ENCODE assay signal across 14 cellular contexts in the genomic region with DNA sequence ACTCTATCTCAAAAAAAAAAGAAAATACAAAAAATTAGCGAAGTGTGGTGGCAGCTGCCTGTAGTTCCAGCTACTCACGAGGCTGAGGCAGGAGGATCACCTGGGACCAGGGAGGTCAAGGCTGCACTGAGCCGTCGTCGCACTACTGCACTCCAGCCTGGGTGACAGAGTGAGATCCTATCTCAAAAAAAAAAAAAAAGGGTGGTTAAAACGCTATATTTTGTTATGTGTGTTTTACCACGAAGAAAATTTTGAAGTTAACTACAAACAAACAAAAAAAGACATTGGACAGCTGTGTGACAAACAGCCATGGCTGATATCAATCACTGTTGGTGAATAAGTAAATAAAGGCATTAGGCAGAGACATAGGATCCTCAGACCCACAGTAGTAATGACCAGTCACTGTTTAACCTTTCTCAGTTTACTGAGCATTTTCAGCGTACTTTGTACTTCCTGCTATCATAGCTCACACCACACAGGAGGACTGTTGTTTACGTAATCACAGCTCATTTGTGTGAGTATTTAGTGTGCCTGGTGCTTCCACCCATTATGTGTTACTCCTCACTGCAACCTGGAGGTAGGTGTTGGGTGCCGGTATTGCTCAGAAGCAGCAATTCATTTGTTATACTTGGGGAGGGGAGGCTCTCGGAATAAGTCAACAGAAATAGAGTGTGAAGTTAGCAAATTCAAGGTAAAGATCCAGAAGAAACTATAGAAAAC. TPM values are rescaled to one million over a fixed set of nuclear protein-coding genes. Genes with fewer than 3 reads are reported as not detected.
DNase-seq lines count a peak whose midpoint lies in the region; ATAC-seq lines count a peak whose summit lies in the region.
"Had no signal": no experiment of that assay in that cellular context is flagged by ENCODE, and none has a peak within 500 bp of the region (broad histone marks: within the 10 kb centered on the region; RNA-seq: fewer than 3 reads in every experiment).

No MANE protein-coding gene starts in this region.

- ATAC-seq in left lobe of liver (peak; percentile 75), HG03432 (IDR thresholded peaks at IDR 0.05; ENCODE audit: unreplicated experiment) (no peak)

- peak; percentile 4 for DNase-seq in AG20443 (ENCODE audit: low spot score)
- peak; percentile 35 for DNase-seq in M059J (ENCODE audit: low read depth)
- peak; percentile 46 for DNase-seq in SW480 (ENCODE audit: low spot score)
- DNase-seq in left lobe of liver (ENCODE audit: low spot score): peak; percentile 67
- DNase-seq in activated T-helper 2 cell treated with anti-CD3 and anti-CD28 coated beads, Interferon-gamma antibody, Interleukin-2, Interleukin-4, amounts not matched to agents 10 μg/mL and 5 μg/mL and 100 μg/mL, durations not matched to agents 14 hours and 24 hours and 36 hours (ENCODE audit: low spot score): no peak
- no peak for DNase-seq in NCI-H1436 treated with DMSO at 0.1 percent for 48 hours (lab: John Stamatoyannopoulos, UW)
- DNase-seq in activated T-cell treated with anti-CD3 and anti-CD28 coated beads, Interleukin-2, amount 50 U/mL, for 24 hours: no peak
- DNase-seq: activated CD4-positive, alpha-beta T cell treated with anti-CD3 and anti-CD28 coated beads, Interleukin-2, amount 10 ng/mL, durations not matched to agents 24 days and 14 days; H9; NCI-H1694 treated with DMSO at 0.1 percent for 48 hours; T-helper 1 cell had no signal

- no peak overlapping the region for H3K4me3 Mint-ChIP-seq in activated T-helper 2 cell treated with anti-CD3 and anti-CD28 coated beads, Interferon-gamma antibody, Interleukin-2, Interleukin-4, amounts not matched to agents 10 μg/mL and 5 μg/mL and 100 μg/mL, durations not matched to agents 14 hours and 24 hours and 36 hours (ENCODE audit: low read depth)
- no peak overlapping the region for H3K4me3 Mint-ChIP-seq in activated T-cell treated with anti-CD3 and anti-CD28 coated beads, Interleukin-2, amount 50 U/mL, for 24 hours
- H3K4me3 Mint-ChIP-seq: activated CD4-positive, alpha-beta T cell treated with anti-CD3 and anti-CD28 coated beads, Interleukin-2, amount 10 ng/mL, durations not matched to agents 24 days and 14 days; activated T-helper 1 cell treated with anti-CD3 and anti-CD28 coated beads, Interleukin-12 subunit alpha, Interleukin-12 subunit beta, Interleukin-2, Interleukin-4 antibody, amounts not matched to agents 30 ng/mL and 10 ng/mL and 1 ng/mL, durations not matched to agents 14 hours and 24 hours and 36 hours; H9; memory B cell had no signal

- no peak overlapping the region for H3K27ac Mint-ChIP-seq in activated T-helper 2 cell treated with anti-CD3 and anti-CD28 coated beads, Interferon-gamma antibody, Interleukin-2, Interleukin-4, amounts not matched to agents 10 μg/mL and 5 μg/mL and 100 μg/mL, durations not matched to agents 14 hours and 24 hours and 36 hours
- H3K27ac Mint-ChIP-seq in activated T-cell treated with anti-CD3 and anti-CD28 coated beads, Interleukin-2, amount 50 U/mL, for 24 hours: no peak overlapping the region
- H3K27ac Mint-ChIP-seq: activated CD4-positive, alpha-beta T cell treated with anti-CD3 and anti-CD28 coated beads, Interleukin-2, amount 10 ng/mL, durations not matched to agents 24 days and 14 days; activated T-helper 1 cell treated with anti-CD3 and anti-CD28 coated beads, Interleukin-12 subunit alpha, Interleukin-12 subunit beta, Interleukin-2, Interleukin-4 antibody, amounts not matched to agents 30 ng/mL and 10 ng/mL and 1 ng/mL, durations not matched to agents 14 hours and 24 hours and 36 hours; H9; memory B cell had no signal

- H3K36me3 Mint-ChIP-seq in activated T-helper 2 cell treated with anti-CD3 and anti-CD28 coated beads, Interferon-gamma antibody, Interleukin-2, Interleukin-4, amounts not matched to agents 10 μg/mL and 5 μg/mL and 100 μg/mL, durations not matched to agents 14 hours and 24 hours and 36 hours (ENCODE audit: low read depth): no peaks in the 10 kb centered on the region
- H3K36me3 Mint-ChIP-seq in activated T-cell treated with anti-CD3 and anti-CD28 coated beads, Interleukin-2, amount 50 U/mL, for 24 hours (ENCODE audit: low read depth): no peaks in the 10 kb centered on the region
- H3K36me3 Mint-ChIP-seq: memory B cell had no signal

- no peaks in the 10 kb centered on the region for H3K9me3 Mint-ChIP-seq in activated T-helper 2 cell treated with anti-CD3 and anti-CD28 coated beads, Interferon-gamma antibody, Interleukin-2, Interleukin-4, amounts not matched to agents 10 μg/mL and 5 μg/mL and 100 μg/mL, durations not matched to agents 14 hours and 24 hours and 36 hours
- H3K9me3 Mint-ChIP-seq in activated T-cell treated with anti-CD3 and anti-CD28 coated beads, Interleukin-2, amount 50 U/mL, for 24 hours: no peaks in the 10 kb centered on the region
- H3K9me3 Mint-ChIP-seq: activated CD4-positive, alpha-beta T cell treated with anti-CD3 and anti-CD28 coated beads, Interleukin-2, amount 10 ng/mL, durations not matched to agents 24 days and 14 days; activated T-helper 1 cell treated with anti-CD3 and anti-CD28 coated beads, Interleukin-12 subunit alpha, Interleukin-12 subunit beta, Interleukin-2, Interleukin-4 antibody, amounts not matched to agents 30 ng/mL and 10 ng/mL and 1 ng/mL, durations not matched to agents 14 hours and 24 hours and 36 hours; H9; memory B cell had no signal

- H3K4me1 Mint-ChIP-seq in activated T-helper 2 cell treated with anti-CD3 and anti-CD28 coated beads, Interferon-gamma antibody, Interleukin-2, Interleukin-4, amounts not matched to agents 10 μg/mL and 5 μg/mL and 100 μg/mL, durations not matched to agents 14 hours and 24 hours and 36 hours (ENCODE audit: low read depth): no peaks in the 10 kb centered on the region
- H3K4me1 Mint-ChIP-seq in activated T-cell treated with anti-CD3 and anti-CD28 coated beads, Interleukin-2, amount 50 U/mL, for 24 hours (ENCODE audit: low read depth): no peaks in the 10 kb centered on the region
- H3K4me1 Mint-ChIP-seq: activated CD4-positive, alpha-beta T cell treated with anti-CD3 and anti-CD28 coated beads, Interleukin-2, amount 10 ng/mL, durations not matched to agents 24 days and 14 days; H9 had no signal

- H3K27me3 Mint-ChIP-seq in activated T-helper 2 cell treated with anti-CD3 and anti-CD28 coated beads, Interferon-gamma antibody, Interleukin-2, Interleukin-4, amounts not matched to agents 10 μg/mL and 5 μg/mL and 100 μg/mL, durations not matched to agents 14 hours and 24 hours and 36 hours (ENCODE audit: low read depth): peaks cover 4% of the 10 kb centered on the region
- peaks cover 2% of the 10 kb centered on the region for H3K27me3 Mint-ChIP-seq in activated T-cell treated with anti-CD3 and anti-CD28 coated beads, Interleukin-2, amount 50 U/mL, for 24 hours

- intact Hi-C loops in activated T-helper 2 cell treated with anti-CD3 and anti-CD28 coated beads, Interferon-gamma antibody, Interleukin-2, Interleukin-4, amounts not matched to agents 10 μg/mL and 5 μg/mL and 100 μg/mL, durations not matched to agents 14 hours and 24 hours and 36 hours (cut with micrococcal nuclease): no loop called here

RNA-seq across cellular contexts. Expression of a gene that starts 55.4 kb away (rescaled TPM):
- total RNA-seq in M059J (2014; rRNA removed; shearing (Covaris generic)): 206 and 234 TPM in 2 replicates
- 20.4 TPM for total RNA-seq in left lobe of liver
- total RNA-seq in activated T-helper 2 cell treated with anti-CD3 and anti-CD28 coated beads, Interferon-gamma antibody, Interleukin-2, Interleukin-4, amounts not matched to agents 10 μg/mL and 5 μg/mL and 100 μg/mL, durations not matched to agents 14 hours and 24 hours and 36 hours: 59.7 and 64.2 TPM in 2 replicates

Comparison
In these comparisons a context has a peak if more than half of its experiments do, and no peak if none do; other contexts are left out.
1. DNase-seq: peak in AG20443 (single experiment), M059J (single experiment), SW480 (single experiment) and left lobe of liver (single experiment); none in activated T-helper 2 cell treated with anti-CD3 and anti-CD28 coated beads, Interferon-gamma antibody, Interleukin-2, Interleukin-4, amounts not matched to agents 10 μg/mL and 5 μg/mL and 100 μg/mL, durations not matched to agents 14 hours and 24 hours and 36 hours (single experiment), NCI-H1436 treated with DMSO at 0.1 percent for 48 hours (single experiment) and activated T-cell treated with anti-CD3 and anti-CD28 coated beads, Interleukin-2, amount 50 U/mL, for 24 hours (single experiment).